8 cellular contexts compared by ENCODE assay signal in genomic region chr3:131026321-131027151, GRCh38. TPM values are rescaled to one million over a fixed set of nuclear protein-coding genes. Genes with fewer than 3 reads are reported as not detected.
DNase-seq lines count a peak whose midpoint lies in the region; ATAC-seq and TF ChIP-seq lines count a peak whose summit lies in the region.

TSS of gene ASTE1 (minus strand) at chr3:131026825. CDS start at chr3:131025306, 1,519 bp downstream.
A gene with protein sequence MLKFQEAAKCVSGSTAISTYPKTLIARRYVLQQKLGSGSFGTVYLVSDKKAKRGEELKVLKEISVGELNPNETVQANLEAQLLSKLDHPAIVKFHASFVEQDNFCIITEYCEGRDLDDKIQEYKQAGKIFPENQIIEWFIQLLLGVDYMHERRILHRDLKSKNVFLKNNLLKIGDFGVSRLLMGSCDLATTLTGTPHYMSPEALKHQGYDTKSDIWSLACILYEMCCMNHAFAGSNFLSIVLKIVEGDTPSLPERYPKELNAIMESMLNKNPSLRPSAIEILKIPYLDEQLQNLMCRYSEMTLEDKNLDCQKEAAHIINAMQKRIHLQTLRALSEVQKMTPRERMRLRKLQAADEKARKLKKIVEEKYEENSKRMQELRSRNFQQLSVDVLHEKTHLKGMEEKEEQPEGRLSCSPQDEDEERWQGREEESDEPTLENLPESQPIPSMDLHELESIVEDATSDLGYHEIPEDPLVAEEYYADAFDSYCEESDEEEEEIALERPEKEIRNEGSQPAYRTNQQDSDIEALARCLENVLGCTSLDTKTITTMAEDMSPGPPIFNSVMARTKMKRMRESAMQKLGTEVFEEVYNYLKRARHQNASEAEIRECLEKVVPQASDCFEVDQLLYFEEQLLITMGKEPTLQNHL (plus strand): TSS chr3:131026877. CDS start chr3:131029709, 2,832 bp downstream.

- H3K4me2 ChIP-seq in SU-DHL-6 (ENCODE audit: low read depth, low read length, poor library complexity, severe bottlenecking), result peak within 1 kb of the TSS; percentile 99

- H3K36me3 ChIP-seq in SU-DHL-6 (ENCODE audit: low read length) (peaks cover 5% of the 10 kb centered on the region; the same call in 1 of the 2 replicates), adipocyte (ENCODE audit: control insufficient read depth, insufficient read depth, low read length, severe bottlenecking) (no peaks in the 10 kb centered on the region), heart left ventricle (peaks cover 0 to 26% (median 7%) of the 10 kb centered on the region in 9 donors), upper lobe of right lung (peaks cover 10% of the 10 kb centered on the region)

- H3K27me3 ChIP-seq in SU-DHL-6 (ENCODE audit: low read length) (no peaks in the 10 kb centered on the region), adipocyte (replicated peaks; ENCODE audit: control insufficient read depth, insufficient read depth, low read length) (no peaks in the 10 kb centered on the region), heart left ventricle (no peaks in the 10 kb centered on the region), upper lobe of right lung (no peaks in the 10 kb centered on the region)

- H3K4me3 ChIP-seq in GM12875 (ENCODE audit: low read depth, low read length) (peak within 1 kb of the TSS; percentile 65), SU-DHL-6 (ENCODE audit: insufficient read depth, low read length, poor library complexity, severe bottlenecking) (peak within 1 kb of the TSS; percentile 95), adipocyte (ENCODE audit: low read length) (peak within 1 kb of the TSS; percentile 96), heart left ventricle (peak within 1 kb of the TSS; percentile 58 to 90 (median 68)), upper lobe of right lung (peak within 1 kb of the TSS; percentile 76)

- peak within 1 kb of the TSS; percentile 75 for H3K27ac ChIP-seq in SU-DHL-6 (ENCODE audit: low read depth, low read length)
- H3K27ac ChIP-seq in heart left ventricle, result peak within 1 kb of the TSS; percentile 57 to 93 (median 84)
- peak within 1 kb of the TSS; percentile 95 for H3K27ac ChIP-seq in upper lobe of right lung

- peak; percentile 99 for ATAC-seq in HG02763 (IDR thresholded peaks at IDR 0.05; ENCODE audit: unreplicated experiment)
- ATAC-seq in heart left ventricle, result peak; percentile 95 to 99 (median 99)
- ATAC-seq in upper lobe of right lung, result peak; percentile 99

- peak in 1 of 2 donors; percentile 51 for TF ChIP-seq POLR2A in heart left ventricle (IDR thresholded peaks at IDR 0.05)

- H2AFZ ChIP-seq in SU-DHL-6 (ENCODE audit: low read depth, low read length, severe bottlenecking), result peak within 1 kb of the TSS; percentile 99

- no peaks in the 10 kb centered on the region for H4K20me1 ChIP-seq in SU-DHL-6 (ENCODE audit: low read depth, low read length)

- H3F3A ChIP-seq in SU-DHL-6 (ENCODE audit: insufficient read depth), result no peaks in the 10 kb centered on the region

- H3K4me1 ChIP-seq in adipocyte (ENCODE audit: control insufficient read depth, insufficient read depth, low read length) (peaks cover 17% of the 10 kb centered on the region), heart left ventricle (peaks cover 0 to 50% (median 21%) of the 10 kb centered on the region in 12 donors), upper lobe of right lung (peaks cover 32% of the 10 kb centered on the region)

- peak; percentile 87 to 93 (median 88) for DNase-seq in NCI-H1417 (lab: John Stamatoyannopoulos, UW)
- DNase-seq in adipocyte (ENCODE audit: low read depth), result peak; percentile 96
- peak; percentile 89 to 95 (median 92) for DNase-seq in heart left ventricle
- peak; percentile 97 for DNase-seq in posterior vena cava (ENCODE audit: low spot score)
- peak; percentile 96 for DNase-seq in upper lobe of right lung

- no peak for TF ChIP-seq CTCF in GM12875 (IDR thresholded peaks at IDR 0.05; ENCODE audit: borderline replicate concordance, insufficient read depth, low read depth, low read length)
- no peak for TF ChIP-seq CTCF in SU-DHL-6 (IDR thresholded peaks at IDR 0.05; ENCODE audit: insufficient read depth, low read length, poor library complexity, severe bottlenecking)
- TF ChIP-seq CTCF in heart left ventricle (IDR thresholded peaks at IDR 0.05), result no peak
- TF ChIP-seq CTCF in upper lobe of right lung (IDR thresholded peaks at IDR 0.05), result no peak

- no peaks in the 10 kb centered on the region for H3K9me3 ChIP-seq in SU-DHL-6 (ENCODE audit: insufficient read depth, low read length)
- no peaks in the 10 kb centered on the region for H3K9me3 ChIP-seq in adipocyte (ENCODE audit: control insufficient read depth, low read length)
- no peaks in the 10 kb centered on the region for H3K9me3 ChIP-seq in heart left ventricle
- H3K9me3 ChIP-seq in upper lobe of right lung, result no peaks in the 10 kb centered on the region

- H3K79me2 ChIP-seq in SU-DHL-6 (ENCODE audit: insufficient read depth, low read length), result peaks cover 31% of the 10 kb centered on the region

- intact Hi-C loops in heart left ventricle (cut with DNase I) (loop anchor here in 3 of 10 donors (5.0 to 10.0 kb wide), 4 partner anchors 356 to 1008 kb away; partner anchors contain the start of genes NUDT16 (in 2 of the 3), CPNE4 (in 1 of the 3) and MRPL3 (in 1 of the 3)), posterior vena cava (cut with DNase I) (no loop called here), upper lobe of right lung (cut with DNase I) (no loop called here)

- 1% methylated on average over 33 to 56 of the region's 56 CpGs for WGBS in heart left ventricle, 4 donors

- H3K9ac ChIP-seq in SU-DHL-6 (ENCODE audit: low read length) (peak within 1 kb of the TSS; percentile 94), adipocyte (ENCODE audit: low read length) (peak within 1 kb of the TSS; percentile 92)

- H3K9me2 ChIP-seq in SU-DHL-6 (replicated peaks; ENCODE audit: insufficient read depth, low read length), result no peaks in the 10 kb centered on the region

RNA-seq across cellular contexts. Expression of gene ASTE1, which starts in this region (rescaled TPM):
- total RNA-seq in heart left ventricle (1 to 10 TPM; 1.9 to 5.7 (median 3.1) TPM), posterior vena cava (1 to 10 TPM; 3.8 to 5.6 TPM), upper lobe of right lung (8.8 TPM)
- polyA plus RNA-seq in heart left ventricle, result 1 to 10 TPM; 1.4 to 3.4 TPM

RNA-seq across cellular contexts. Expression of the second gene that starts in this region (rescaled TPM):
- total RNA-seq in heart left ventricle (1 to 10 TPM; 1.5 to 4.3 (median 2.1) TPM), posterior vena cava (1 to 10 TPM; 5.7 to 8.2 TPM), upper lobe of right lung (3.8 TPM)
- 1 to 10 TPM in 1 of 2 donors, under 1 TPM in 1; 0.38 to 1.7 TPM for polyA plus RNA-seq in heart left ventricle

Comparison
In these comparisons a context has a peak if more than half of its experiments do, and no peak if none do; other contexts are left out.
1. Peak in every context shown above with its lines: DNase-seq, ATAC-seq, H3K4me3 ChIP-seq and H3K27ac ChIP-seq.